8 cellular contexts compared by ENCODE assay signal in the genomic region with DNA sequence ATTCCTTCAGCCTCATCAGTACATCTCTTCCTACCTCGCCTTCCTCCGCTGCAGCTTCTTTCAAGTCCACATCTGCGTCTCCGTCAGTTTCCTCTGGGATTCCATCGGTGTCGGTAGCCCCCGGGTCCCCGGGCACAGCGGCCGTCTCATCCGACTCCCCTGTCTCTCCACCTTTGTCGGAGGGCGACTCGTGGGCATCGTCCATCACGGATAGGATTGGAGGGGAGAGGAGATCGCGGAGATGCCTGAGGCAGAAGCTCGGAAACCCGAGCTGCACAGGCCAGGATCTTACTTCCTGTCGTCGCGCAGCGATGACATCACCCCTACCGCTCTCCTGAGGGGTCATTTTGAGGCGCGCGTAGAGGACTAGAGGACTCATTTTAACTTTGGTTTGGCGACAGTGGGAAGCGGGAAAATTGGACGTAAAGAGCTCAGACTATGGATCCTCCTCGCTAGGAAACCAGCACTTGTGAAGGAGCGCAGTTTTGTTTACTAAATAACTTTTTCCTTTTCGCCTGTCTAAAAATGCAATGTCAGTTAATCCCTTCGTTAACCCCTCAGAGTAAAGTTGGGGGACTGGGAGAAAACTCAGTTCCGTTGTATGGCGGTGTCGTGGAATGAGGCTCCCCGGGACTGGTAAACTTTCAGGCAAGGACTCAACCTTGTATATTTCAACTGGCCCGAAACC.
DNase-seq lines count a peak whose midpoint lies in the region; ATAC-seq and TF ChIP-seq lines count a peak whose summit lies in the region.

A gene with protein sequence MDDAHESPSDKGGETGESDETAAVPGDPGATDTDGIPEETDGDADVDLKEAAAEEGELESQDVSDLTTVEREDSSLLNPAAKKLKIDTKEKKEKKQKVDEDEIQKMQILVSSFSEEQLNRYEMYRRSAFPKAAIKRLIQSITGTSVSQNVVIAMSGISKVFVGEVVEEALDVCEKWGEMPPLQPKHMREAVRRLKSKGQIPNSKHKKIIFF (minus strand): TSS at position 290 of the 688 bp plus-strand sequence. CDS start 85 bp downstream, at position 205.

- TF ChIP-seq POLR2A in GM19193 (IDR thresholded peaks at IDR 0.05; ENCODE audit: extremely low read depth, insufficient read depth, insufficient read length) = peak; percentile 94

- ATAC-seq in HG03439 (IDR thresholded peaks at IDR 0.05; ENCODE audit: unreplicated experiment) = peak; percentile 88

- DNase-seq in AG09319 (ENCODE audit: extremely low read depth, low read depth) (peak; percentile 78), NCI-H510A treated with DMSO at 0.1 percent for 48 hours (lab: John Stamatoyannopoulos, UW) (peak; percentile 97), cerebellar nuclear complex (lab: John Stamatoyannopoulos, UW) (peak; percentile 45 to 75), islet precursor cell (peak; percentile 96)
- peak; percentile 83 for DNase-seq in activated CD4-positive, alpha-beta T cell treated with anti-CD3 and anti-CD28 coated beads for 1 hour
- peak; percentile 86 for DNase-seq in stimulated activated CD4-positive, alpha-beta T cell treated with anti-CD3 and anti-CD28 coated beads, Interleukin-12 subunit alpha, Interleukin-12 subunit beta, amount 100 ng/mL, for 4 hours

- TF ChIP-seq CTCF in AG09319 (IDR thresholded peaks at IDR 0.05; ENCODE audit: low read depth, low read length) = no peak

Comparison
In these comparisons a context has a peak if more than half of its experiments do, and no peak if none do; other contexts are left out.
1. Peak in every context shown above with its lines: DNase-seq and ATAC-seq.